In genomic region chr10:118394557-118395194, GRCh38 we compare ENCODE assay signal across 15 cellular contexts. TPM values are rescaled to one million over a fixed set of nuclear protein-coding genes. Genes with fewer than 3 reads are reported as not detected.
DNase-seq lines count a peak whose midpoint lies in the region; ATAC-seq and TF ChIP-seq lines count a peak whose summit lies in the region.
"Had no signal": no experiment of that assay in that cellular context is flagged by ENCODE, and none has a peak within 500 bp of the region (broad histone marks: within the 10 kb centered on the region; RNA-seq: fewer than 3 reads in every experiment).

No MANE protein-coding gene starts in this region.

- H3K27ac Mint-ChIP-seq in dendritic cell treated with granulocyte-macrophage colony-stimulating factor and Interleukin-4, amounts not matched to agents 40 ng/mL and 50 ng/mL, for 4 days, result peak overlapping the region; percentile 34
- H3K27ac Mint-ChIP-seq: endodermal cell had no signal

- no peak for TF ChIP-seq CTCF in MM.1S (IDR thresholded peaks at IDR 0.05; ENCODE audit: low read length)

- H3K4me3 Mint-ChIP-seq in dendritic cell treated with granulocyte-macrophage colony-stimulating factor and Interleukin-4, amounts not matched to agents 40 ng/mL and 50 ng/mL, for 4 days, result peak overlapping the region; percentile 44
- H3K4me3 Mint-ChIP-seq: endodermal cell had no signal

- no peaks in the 10 kb centered on the region for H3K79me2 ChIP-seq in GM23248 (ENCODE audit: insufficient read depth)
- H3K79me2 ChIP-seq in MM.1S (ENCODE audit: low read length), result no peaks in the 10 kb centered on the region

- H3K27ac ChIP-seq in GM23248 (no peak overlapping the region), MM.1S (ENCODE audit: low read length) (no peak overlapping the region)
- H3K27ac ChIP-seq: psoas muscle had no signal

- H3K9ac ChIP-seq in GM23248, result no peak overlapping the region
- no peak overlapping the region for H3K9ac ChIP-seq in MM.1S (ENCODE audit: low read length)

- in situ Hi-C loops in GM23248 (cut with MboI), result no loop called here

- H3K4me1 ChIP-seq in GM23248 (ENCODE audit: insufficient read depth) (no peaks in the 10 kb centered on the region), MM.1S (ENCODE audit: low read length) (no peaks in the 10 kb centered on the region)
- H3K4me1 ChIP-seq: psoas muscle had no signal

- H2AFZ ChIP-seq in GM23248 (peak overlapping the region; percentile 17; the same call in 1 of the 2 replicates), MM.1S (ENCODE audit: low read length) (no peak overlapping the region)

- H3K9me3 ChIP-seq in GM23248 (ENCODE audit: low read depth) (no peaks in the 10 kb centered on the region), MM.1S (replicated peaks; ENCODE audit: insufficient read depth, low read length) (no peaks in the 10 kb centered on the region)
- H3K9me3 ChIP-seq: psoas muscle, upper lobe of left lung had no signal

- DNase-seq in AML-193 (lab: John Stamatoyannopoulos, UW) (peak; percentile 42 to 59), GM23248 (no peak), NCI-H526 (lab: John Stamatoyannopoulos, UW) (peak; percentile 68 to 70), MM.1S (no peak), SHP77 treated with DMSO at 0.1 percent for 48 hours (lab: John Stamatoyannopoulos, UW) (no peak)
- DNase-seq: activated CD8-positive, alpha-beta memory T cell treated with anti-CD3 and anti-CD28 coated beads for 24 hours; activated naive CD4-positive, alpha-beta T cell; endodermal cell; NCI-H2107; psoas muscle; T-helper 9 cell; upper lobe of left lung had no signal

- H3K9me2 ChIP-seq in GM23248 (ENCODE audit: insufficient read depth) (no peaks in the 10 kb centered on the region), MM.1S (replicated peaks; ENCODE audit: insufficient read depth, low read length) (no peaks in the 10 kb centered on the region)

- no peaks in the 10 kb centered on the region for H3K9me3 Mint-ChIP-seq in dendritic cell treated with granulocyte-macrophage colony-stimulating factor and Interleukin-4, amounts not matched to agents 40 ng/mL and 50 ng/mL, for 4 days
- H3K9me3 Mint-ChIP-seq: endodermal cell had no signal

- H3K4me1 Mint-ChIP-seq in dendritic cell treated with granulocyte-macrophage colony-stimulating factor and Interleukin-4, amounts not matched to agents 40 ng/mL and 50 ng/mL, for 4 days (ENCODE audit: low read depth), result peaks cover 6% of the 10 kb centered on the region
- H3K4me1 Mint-ChIP-seq: endodermal cell had no signal

- H3F3A ChIP-seq in GM23248 (ENCODE audit: insufficient read depth), result no peaks in the 10 kb centered on the region
- no peaks in the 10 kb centered on the region for H3F3A ChIP-seq in MM.1S (ENCODE audit: insufficient read depth, low read length)

- H3K27me3 ChIP-seq in GM23248 (replicated peaks; ENCODE audit: insufficient read depth), result 0 out of 2 replicates have a peak, but pooled peaks cover 3% of the 10 kb centered on the region
- no peaks in the 10 kb centered on the region for H3K27me3 ChIP-seq in MM.1S (replicated peaks; ENCODE audit: insufficient read depth, low read length)
- H3K27me3 ChIP-seq: upper lobe of left lung had no signal

- intact Hi-C loops in dendritic cell treated with granulocyte-macrophage colony-stimulating factor and Interleukin-4, amounts not matched to agents 40 ng/mL and 50 ng/mL, for 4 days (cut with micrococcal nuclease), result no loop called here

- ATAC-seq in GM18511 (IDR thresholded peaks at IDR 0.05; ENCODE audit: unreplicated experiment) (no peak), HG02759 (IDR thresholded peaks at IDR 0.05; ENCODE audit: unreplicated experiment) (no peak)
- ATAC-seq: psoas muscle had no signal

- no peaks in the 10 kb centered on the region for H3K36me3 Mint-ChIP-seq in dendritic cell treated with granulocyte-macrophage colony-stimulating factor and Interleukin-4, amounts not matched to agents 40 ng/mL and 50 ng/mL, for 4 days (ENCODE audit: low read depth)

- WGBS in GM23248 (ENCODE audit: low coverage in 1 of 2, low lambda C conversion rate in 2 of 2, missing lambda C conversion rate in 2 of 2), 2 experiments, result 2 to 3% methylated on average over 6 of the region's 6 CpGs

- H3K36me3 ChIP-seq in GM23248 (ENCODE audit: low read depth) (no peaks in the 10 kb centered on the region), MM.1S (replicated peaks; ENCODE audit: insufficient read depth, low read length) (no peaks in the 10 kb centered on the region)
- H3K36me3 ChIP-seq: upper lobe of left lung had no signal

- H3K4me2 ChIP-seq in GM23248 (ENCODE audit: unreplicated experiment) (no peak overlapping the region), MM.1S (ENCODE audit: low read depth, low read length) (no peak overlapping the region)

- H3K4me3 ChIP-seq in GM23248, result no peak overlapping the region
- no peak overlapping the region for H3K4me3 ChIP-seq in MM.1S (ENCODE audit: low read length)
- H3K4me3 ChIP-seq: psoas muscle, upper lobe of left lung had no signal

- H4K20me1 ChIP-seq in GM23248 (ENCODE audit: insufficient read depth) (no peaks in the 10 kb centered on the region; the same call in 1 of the 2 replicates), MM.1S (ENCODE audit: insufficient read depth, low read length) (no peaks in the 10 kb centered on the region)

- peaks cover 8% of the 10 kb centered on the region for H3K27me3 Mint-ChIP-seq in dendritic cell treated with granulocyte-macrophage colony-stimulating factor and Interleukin-4, amounts not matched to agents 40 ng/mL and 50 ng/mL, for 4 days

RNA-seq across cellular contexts. Expression of gene FAM204A, which starts 52.6 kb away (rescaled TPM):
- total RNA-seq in GM23248 (2014; rRNA removed; shearing (Covaris generic)), result 54.6 and 71.8 TPM in 2 replicates
- polyA plus RNA-seq in GM23248 (2016; fragmentation: Nextera tagmentation; extraction: Ambion mirVana), result 87.2 and 90.0 TPM in 2 replicates

Comparison
In these comparisons a context has a peak if more than half of its experiments do, and no peak if none do; other contexts are left out.
1. DNase-seq: peak in AML-193 (2 of 2) and NCI-H526 (2 of 2); none in GM23248 (single experiment), MM.1S (single experiment) and SHP77 treated with DMSO at 0.1 percent for 48 hours (single experiment).